Comparison of ENCODE assay signal across 8 cellular contexts in genomic region chr3:101635954-101636798, GRCh38. TPM values are rescaled to one million over a fixed set of nuclear protein-coding genes. Genes with fewer than 3 reads are reported as not detected.
A peak's percentile ranks its signal among the peaks of the same experiment; 100 is the strongest.
DNase-seq lines count a peak whose midpoint lies in the region; ATAC-seq and TF ChIP-seq lines count a peak whose summit lies in the region.

No MANE protein-coding gene starts in this region.

- no peak overlapping the region for H3K27ac ChIP-seq in tibial artery

- no peaks in the 10 kb centered on the region for H3K27me3 Mint-ChIP-seq in activated CD8-positive, alpha-beta memory T cell treated with anti-CD3 and anti-CD28 coated beads, Interleukin-2, amount 10 ng/mL, durations not matched to agents 7 days and 5 days

- peaks cover 2% of the 10 kb centered on the region for H3K4me1 Mint-ChIP-seq in activated CD8-positive, alpha-beta memory T cell treated with anti-CD3 and anti-CD28 coated beads, Interleukin-2, amount 10 ng/mL, durations not matched to agents 7 days and 5 days

- no peaks in the 10 kb centered on the region for H3K36me3 Mint-ChIP-seq in activated CD8-positive, alpha-beta memory T cell treated with anti-CD3 and anti-CD28 coated beads, Interleukin-2, amount 10 ng/mL, durations not matched to agents 7 days and 5 days

- intact Hi-C loops in tibial artery (cut with DNase I; ENCODE audit: low total_unique reads), result no loop called here

- DNase-seq in Ammon's horn (ENCODE audit: low spot score) (peak; percentile 49), NOMO-1 treated with DMSO at 0.1 percent for 48 hours (lab: John Stamatoyannopoulos, UW; ENCODE audit: unreplicated experiment) (peak; percentile 69), fibroblast of gingiva (ENCODE audit: low read depth) (peak; percentile 23), occipital lobe (lab: John Stamatoyannopoulos, UW) (peak; percentile 4), tibial artery (peak in 1 of 2 donors; percentile 69)
- DNase-seq in activated CD8-positive, alpha-beta memory T cell treated with anti-CD3 and anti-CD28 coated beads, Interleukin-2, amount 10 ng/mL, durations not matched to agents 7 days and 5 days, result peak; percentile 84

- no peak overlapping the region for H3K27ac Mint-ChIP-seq in activated CD8-positive, alpha-beta memory T cell treated with anti-CD3 and anti-CD28 coated beads, Interleukin-2, amount 10 ng/mL, durations not matched to agents 7 days and 5 days

- H3K4me3 Mint-ChIP-seq in activated CD8-positive, alpha-beta memory T cell treated with anti-CD3 and anti-CD28 coated beads, Interleukin-2, amount 10 ng/mL, durations not matched to agents 7 days and 5 days, result no peak overlapping the region

- no peaks in the 10 kb centered on the region for H3K36me3 ChIP-seq in tibial artery

- no peak overlapping the region for H3K4me3 ChIP-seq in tibial artery

- TF ChIP-seq CTCF in tibial artery (IDR thresholded peaks at IDR 0.05), result peak; percentile 21 to 40

- peaks cover 0 to 6% (median 0%) of the 10 kb centered on the region in 4 donors for H3K4me1 ChIP-seq in tibial artery

- H3K9me3 Mint-ChIP-seq in activated CD8-positive, alpha-beta memory T cell treated with anti-CD3 and anti-CD28 coated beads, Interleukin-2, amount 10 ng/mL, durations not matched to agents 7 days and 5 days (ENCODE audit: low read depth), result no peaks in the 10 kb centered on the region

- no peaks in the 10 kb centered on the region for H3K27me3 ChIP-seq in tibial artery

- CTCF ChIA-PET in activated CD8-positive, alpha-beta memory T cell treated with anti-CD3 and anti-CD28 coated beads, Interleukin-2, amount 10 ng/mL, durations not matched to agents 7 days and 5 days (lab: Charles Lee), result interaction anchor here (0.5 to 2.9 kb wide), 3 partner anchors 63 to 314 kb away, joined by 3 to 7 read pairs (median 3); partner anchors contain the start of gene PCNP

- ATAC-seq in GM18907 (IDR thresholded peaks at IDR 0.05; ENCODE audit: unreplicated experiment) (peak; percentile 94), HG03095 (IDR thresholded peaks at IDR 0.05; ENCODE audit: unreplicated experiment) (peak; percentile 88)
- ATAC-seq in activated CD8-positive, alpha-beta memory T cell treated with anti-CD3 and anti-CD28 coated beads, Interleukin-2, amount 10 ng/mL, durations not matched to agents 7 days and 5 days, result peak; percentile 97

- H3K9me3 ChIP-seq in tibial artery, result no peaks in the 10 kb centered on the region

RNA-seq across cellular contexts. Expression of gene ZBTB11, which starts 40.8 kb away (rescaled TPM):
- 10 to 100 TPM; 30.3 to 31.3 TPM for total RNA-seq in activated CD8-positive, alpha-beta memory T cell treated with anti-CD3 and anti-CD28 coated beads, Interleukin-2, amount 10 ng/mL, durations not matched to agents 7 days and 5 days
- 68.2 TPM for total RNA-seq in occipital lobe

RNA-seq across cellular contexts. Expression of gene RPL24, which starts 50.3 kb away (rescaled TPM):
- 1,000 to 10,000 TPM in 1 of 2 experiments, 100 to 1,000 TPM in 1; 941 to 1,094 TPM for total RNA-seq in activated CD8-positive, alpha-beta memory T cell treated with anti-CD3 and anti-CD28 coated beads, Interleukin-2, amount 10 ng/mL, durations not matched to agents 7 days and 5 days
- total RNA-seq in occipital lobe, result 2,571 TPM
